27 cellular contexts compared by ENCODE assay signal in genomic region chr3:190521998-190522397, GRCh38. TPM values are rescaled to one million over a fixed set of nuclear protein-coding genes. Genes with fewer than 3 reads are reported as not detected.
DNase-seq lines count a peak whose midpoint lies in the region; ATAC-seq and TF ChIP-seq lines count a peak whose summit lies in the region.
"Had no signal": no experiment of that assay in that cellular context is flagged by ENCODE, and none has a peak within 500 bp of the region (broad histone marks: within the 10 kb centered on the region; RNA-seq: fewer than 3 reads in every experiment).

No MANE protein-coding gene starts in this region.

- H3K4me1 ChIP-seq in HEK293 (ENCODE audit: control insufficient read depth, insufficient read depth, low read length) (no peaks in the 10 kb centered on the region), RWPE2 (ENCODE audit: insufficient read depth, poor library complexity, severe bottlenecking) (peaks cover 62% of the 10 kb centered on the region)
- H3K4me1 ChIP-seq: BE2C, BLaER1 had no signal

- TF ChIP-seq CTCF in HEK293 (tag by site-specific recombination; IDR thresholded peaks at IDR 0.05) (no peak), RWPE2 (IDR thresholded peaks at IDR 0.05; ENCODE audit: poor library complexity, severe bottlenecking) (no peak)

- no peaks in the 10 kb centered on the region for H3K36me3 ChIP-seq in HEK293 (ENCODE audit: control insufficient read depth in 2 of 2, insufficient read depth in 1 of 2, low read length in 2 of 2)
- H3K36me3 ChIP-seq in RWPE2 (ENCODE audit: low read depth) = peaks cover 83% of the 10 kb centered on the region
- H3K36me3 ChIP-seq: BE2C, BLaER1 had no signal

- H3K27ac Mint-ChIP-seq in activated CD4-positive, alpha-beta T cell treated with anti-CD3 and anti-CD28 coated beads, Interleukin-2, amount 10 ng/mL, durations not matched to agents 24 days and 14 days = peak overlapping the region; percentile 42
- H3K27ac Mint-ChIP-seq in activated T-helper 2 cell treated with anti-CD3 and anti-CD28 coated beads, Interferon-gamma antibody, Interleukin-2, Interleukin-4, amounts not matched to agents 10 μg/mL and 5 μg/mL and 100 μg/mL, durations not matched to agents 14 hours and 24 hours and 36 hours = no peak overlapping the region
- H3K27ac Mint-ChIP-seq: CD4-positive, alpha-beta memory T cell; CD4-positive, CD25-positive, alpha-beta regulatory T cell had no signal

- no peaks in the 10 kb centered on the region for H3K27me3 ChIP-seq in RWPE2 (ENCODE audit: insufficient read depth, poor library complexity, severe bottlenecking)
- H3K27me3 ChIP-seq: BE2C, BLaER1 had no signal

- DNase-seq in activated CD4-positive, alpha-beta T cell treated with anti-CD3 and anti-CD28 coated beads, Interleukin-2, amount 10 ng/mL, durations not matched to agents 24 days and 14 days = no peak
- no peak for DNase-seq in activated CD4-positive, alpha-beta T cell treated with anti-CD3 and anti-CD28 coated beads for 48 hours
- DNase-seq in RWPE2 (ENCODE audit: low spot score) = no peak
- no peak for DNase-seq in activated T-helper 2 cell treated with anti-CD3 and anti-CD28 coated beads, Interferon-gamma antibody, Interleukin-2, Interleukin-4, amounts not matched to agents 10 μg/mL and 5 μg/mL and 100 μg/mL, durations not matched to agents 14 hours and 24 hours and 36 hours (ENCODE audit: low spot score)
- no peak for DNase-seq in NCI-H2029 (lab: John Stamatoyannopoulos, UW)
- no peak for DNase-seq in OCI-M1 (lab: John Stamatoyannopoulos, UW)
- DNase-seq: ACHN; BE2C; C1 segment of cervical spinal cord; CD4-positive, alpha-beta memory T cell; CD4-positive, CD25-positive, alpha-beta regulatory T cell; CD8-positive, alpha-beta memory T cell; COR-L47; DMS 273 treated with DMSO at 0.1 percent for 48 hours; DMS153; DMS53; DMS79; DND-41; EL; GDM1 had no signal

- POLR2A ChIA-PET in HEK293 (lab: Yijun Ruan, JAX) = no interaction called here

- peaks cover 4% of the 10 kb centered on the region for H3K9me3 Mint-ChIP-seq in activated CD4-positive, alpha-beta T cell treated with anti-CD3 and anti-CD28 coated beads, Interleukin-2, amount 10 ng/mL, durations not matched to agents 24 days and 14 days
- H3K9me3 Mint-ChIP-seq in activated T-helper 2 cell treated with anti-CD3 and anti-CD28 coated beads, Interferon-gamma antibody, Interleukin-2, Interleukin-4, amounts not matched to agents 10 μg/mL and 5 μg/mL and 100 μg/mL, durations not matched to agents 14 hours and 24 hours and 36 hours = no peaks in the 10 kb centered on the region
- H3K9me3 Mint-ChIP-seq: CD8-positive, alpha-beta memory T cell had no signal

- ATAC-seq in RWPE2 (ENCODE audit: low read depth) = no peak
- ATAC-seq: A549, GM12878 had no signal

- H3K27me3 Mint-ChIP-seq in activated CD4-positive, alpha-beta T cell treated with anti-CD3 and anti-CD28 coated beads, Interleukin-2, amount 10 ng/mL, durations not matched to agents 24 days and 14 days = no peaks in the 10 kb centered on the region
- no peaks in the 10 kb centered on the region for H3K27me3 Mint-ChIP-seq in activated T-helper 2 cell treated with anti-CD3 and anti-CD28 coated beads, Interferon-gamma antibody, Interleukin-2, Interleukin-4, amounts not matched to agents 10 μg/mL and 5 μg/mL and 100 μg/mL, durations not matched to agents 14 hours and 24 hours and 36 hours (ENCODE audit: low read depth)
- H3K27me3 Mint-ChIP-seq: CD4-positive, alpha-beta memory T cell; CD4-positive, CD25-positive, alpha-beta regulatory T cell; CD8-positive, alpha-beta memory T cell had no signal

- H3K4me3 ChIP-seq in HEK293 (ENCODE audit: low read depth, low read length) = no peak overlapping the region
- H3K4me3 ChIP-seq in RWPE2 (ENCODE audit: severe bottlenecking) = no peak overlapping the region
- H3K4me3 ChIP-seq: A549, BLaER1, GM12878 had no signal

- H3K36me3 Mint-ChIP-seq in activated CD4-positive, alpha-beta T cell treated with anti-CD3 and anti-CD28 coated beads, Interleukin-2, amount 10 ng/mL, durations not matched to agents 24 days and 14 days (ENCODE audit: low read depth) = peaks cover 36% of the 10 kb centered on the region
- peaks cover 72% of the 10 kb centered on the region for H3K36me3 Mint-ChIP-seq in activated T-helper 2 cell treated with anti-CD3 and anti-CD28 coated beads, Interferon-gamma antibody, Interleukin-2, Interleukin-4, amounts not matched to agents 10 μg/mL and 5 μg/mL and 100 μg/mL, durations not matched to agents 14 hours and 24 hours and 36 hours (ENCODE audit: low read depth)

- peaks cover 20% of the 10 kb centered on the region for H3K4me1 Mint-ChIP-seq in activated CD4-positive, alpha-beta T cell treated with anti-CD3 and anti-CD28 coated beads, Interleukin-2, amount 10 ng/mL, durations not matched to agents 24 days and 14 days
- H3K4me1 Mint-ChIP-seq in activated T-helper 2 cell treated with anti-CD3 and anti-CD28 coated beads, Interferon-gamma antibody, Interleukin-2, Interleukin-4, amounts not matched to agents 10 μg/mL and 5 μg/mL and 100 μg/mL, durations not matched to agents 14 hours and 24 hours and 36 hours (ENCODE audit: low read depth) = peaks cover 40% of the 10 kb centered on the region

- H3K9me3 ChIP-seq in HEK293 (ENCODE audit: control insufficient read depth, insufficient read depth, low read depth, low read length) = no peaks in the 10 kb centered on the region
- H3K9me3 ChIP-seq in RWPE2 (ENCODE audit: severe bottlenecking) = no peaks in the 10 kb centered on the region
- H3K9me3 ChIP-seq: A549, BE2C, BLaER1 had no signal

- no peak overlapping the region for H3K4me3 Mint-ChIP-seq in activated CD4-positive, alpha-beta T cell treated with anti-CD3 and anti-CD28 coated beads, Interleukin-2, amount 10 ng/mL, durations not matched to agents 24 days and 14 days
- no peak overlapping the region for H3K4me3 Mint-ChIP-seq in activated T-helper 2 cell treated with anti-CD3 and anti-CD28 coated beads, Interferon-gamma antibody, Interleukin-2, Interleukin-4, amounts not matched to agents 10 μg/mL and 5 μg/mL and 100 μg/mL, durations not matched to agents 14 hours and 24 hours and 36 hours (ENCODE audit: low read depth)
- H3K4me3 Mint-ChIP-seq: CD14-positive monocyte; CD4-positive, alpha-beta memory T cell; CD8-positive, alpha-beta memory T cell had no signal

- CTCF ChIA-PET in HEK293 (lab: Yijun Ruan, JAX) = interaction anchor here (0.6 kb wide), 1 partner anchor 103 kb away, joined by 3 read pairs; no protein-coding TSS in a partner anchor

- intact Hi-C loops in activated CD4-positive, alpha-beta T cell treated with anti-CD3 and anti-CD28 coated beads, Interleukin-2, amount 10 ng/mL, durations not matched to agents 24 days and 14 days (cut with micrococcal nuclease) = no loop called here
- intact Hi-C loops in activated T-helper 2 cell treated with anti-CD3 and anti-CD28 coated beads, Interferon-gamma antibody, Interleukin-2, Interleukin-4, amounts not matched to agents 10 μg/mL and 5 μg/mL and 100 μg/mL, durations not matched to agents 14 hours and 24 hours and 36 hours (cut with micrococcal nuclease) = no loop called here

- H3K27ac ChIP-seq in HEK293 (ENCODE audit: extremely low read depth, low read depth, low read length) = no peak overlapping the region
- H3K27ac ChIP-seq in RWPE2 (ENCODE audit: poor library complexity, severe bottlenecking) = peak overlapping the region; percentile 6
- H3K27ac ChIP-seq: 22Rv1, A549, BLaER1 had no signal

TF ChIP-seq in HEK293, 187 proteins besides CTCF, POLR2A, EP300 and RAD21:
- TF ChIP-seq ZNF660 (tag by site-specific recombination; IDR thresholded peaks at IDR 0.05) = no peak
- no peak for TF ChIP-seq TRIM28 (IDR thresholded peaks at IDR 0.05; ENCODE audit: borderline replicate concordance, low read length)
- no peak for TF ChIP-seq ZNF121 (tag by site-specific recombination; IDR thresholded peaks at IDR 0.05)
- TF ChIP-seq ZNF335 (tag by site-specific recombination; conservative IDR thresholded peaks at IDR 0.05) = no peak
- TF ChIP-seq ZNF530 (tag by site-specific recombination; IDR thresholded peaks at IDR 0.05; ENCODE audit: low read depth) = no peak
- TF ChIP-seq ZNF366 (tag by site-specific recombination; conservative IDR thresholded peaks at IDR 0.05) = peak; percentile 65
- no peak for TF ChIP-seq ZBTB8A (tag by site-specific recombination; IDR thresholded peaks at IDR 0.05)
- TF ChIP-seq ZNF184 (tag by site-specific recombination; IDR thresholded peaks at IDR 0.05) = no peak
TF ChIP-seq in HEK293: peak in this region for 1.

RNA-seq across cellular contexts. Expression of gene IL1RAP, which starts 8.1 kb away (rescaled TPM):
- 24.8 and 27.8 TPM in 2 replicates for total RNA-seq in activated CD4-positive, alpha-beta T cell treated with anti-CD3 and anti-CD28 coated beads, Interleukin-2, amount 10 ng/mL, durations not matched to agents 24 days and 14 days
- 34.5 and 38.6 TPM in 2 replicates for total RNA-seq in activated T-helper 2 cell treated with anti-CD3 and anti-CD28 coated beads, Interferon-gamma antibody, Interleukin-2, Interleukin-4, amounts not matched to agents 10 μg/mL and 5 μg/mL and 100 μg/mL, durations not matched to agents 14 hours and 24 hours and 36 hours
- total RNA-seq: G401 had no signal
